1 cellular context compared by ENCODE assay signal in genomic region chr12:48285751-48286650, GRCh38.
TF ChIP-seq lines count a peak whose summit lies in the region.

No MANE protein-coding gene starts in this region.

TF ChIP-seq in GM12878, 131 proteins besides CTCF, POLR2A, EP300 and RAD21 (continued from another document):
- TF ChIP-seq ZBTB40 (IDR thresholded peaks at IDR 0.05; ENCODE audit: borderline replicate concordance): no peak
- TF ChIP-seq NR2C1 (IDR thresholded peaks at IDR 0.05): peak; percentile 67
- TF ChIP-seq ZNF592 (IDR thresholded peaks at IDR 0.05): no peak
- TF ChIP-seq EZH2 (IDR thresholded peaks at IDR 0.05; ENCODE audit: borderline replicate concordance, control insufficient read depth, low read depth, low read length): no peak
- no peak for TF ChIP-seq PAX5 (IDR thresholded peaks at IDR 0.05; ENCODE audit: borderline replicate concordance, low read depth, low read length)
- no peak for TF ChIP-seq ASH2L (IDR thresholded peaks at IDR 0.05; ENCODE audit: borderline replicate concordance, low read depth)
- TF ChIP-seq PAX8 (IDR thresholded peaks at IDR 0.05): no peak
- peak; percentile 56; the same call in 1 of the 2 replicates for TF ChIP-seq GABPA (IDR thresholded peaks at IDR 0.05; ENCODE audit: low read depth)
- no peak for TF ChIP-seq MXI1 (IDR thresholded peaks at IDR 0.05; ENCODE audit: low read depth, low read length)
- TF ChIP-seq ZBTB4 (CRISPR knock-in tag; IDR thresholded peaks at IDR 0.05): no peak
- no peak for TF ChIP-seq FOXM1 (IDR thresholded peaks at IDR 0.05; ENCODE audit: low read depth, low read length)
